Comparison of ENCODE assay signal across 1 cellular context in the genomic region with DNA sequence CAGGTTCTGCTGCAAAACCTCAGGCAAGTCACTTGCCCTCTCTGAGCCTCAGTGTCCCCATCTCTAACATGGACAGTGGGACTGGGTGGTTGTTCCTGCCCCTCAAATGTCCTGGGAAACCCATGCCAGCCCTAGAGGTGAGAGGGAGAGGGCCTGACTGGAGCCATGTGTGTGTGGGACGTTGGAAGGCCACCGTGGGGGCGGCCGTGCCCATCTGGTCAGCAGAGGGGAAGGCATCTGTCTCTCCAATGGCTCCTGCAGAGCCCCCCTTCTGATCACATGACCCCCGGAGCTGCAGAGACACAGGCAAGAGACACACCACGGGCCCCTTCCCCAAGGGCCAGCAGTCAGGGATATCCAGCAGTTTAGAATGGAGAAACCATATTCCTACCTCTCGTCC.
TF ChIP-seq lines count a peak whose summit lies in the region.

No MANE protein-coding gene starts in this region.

TF ChIP-seq in GM23338, 12 proteins besides CTCF, POLR2A, EP300 and RAD21 (continued from another document):
- TF ChIP-seq, protein P1, sequence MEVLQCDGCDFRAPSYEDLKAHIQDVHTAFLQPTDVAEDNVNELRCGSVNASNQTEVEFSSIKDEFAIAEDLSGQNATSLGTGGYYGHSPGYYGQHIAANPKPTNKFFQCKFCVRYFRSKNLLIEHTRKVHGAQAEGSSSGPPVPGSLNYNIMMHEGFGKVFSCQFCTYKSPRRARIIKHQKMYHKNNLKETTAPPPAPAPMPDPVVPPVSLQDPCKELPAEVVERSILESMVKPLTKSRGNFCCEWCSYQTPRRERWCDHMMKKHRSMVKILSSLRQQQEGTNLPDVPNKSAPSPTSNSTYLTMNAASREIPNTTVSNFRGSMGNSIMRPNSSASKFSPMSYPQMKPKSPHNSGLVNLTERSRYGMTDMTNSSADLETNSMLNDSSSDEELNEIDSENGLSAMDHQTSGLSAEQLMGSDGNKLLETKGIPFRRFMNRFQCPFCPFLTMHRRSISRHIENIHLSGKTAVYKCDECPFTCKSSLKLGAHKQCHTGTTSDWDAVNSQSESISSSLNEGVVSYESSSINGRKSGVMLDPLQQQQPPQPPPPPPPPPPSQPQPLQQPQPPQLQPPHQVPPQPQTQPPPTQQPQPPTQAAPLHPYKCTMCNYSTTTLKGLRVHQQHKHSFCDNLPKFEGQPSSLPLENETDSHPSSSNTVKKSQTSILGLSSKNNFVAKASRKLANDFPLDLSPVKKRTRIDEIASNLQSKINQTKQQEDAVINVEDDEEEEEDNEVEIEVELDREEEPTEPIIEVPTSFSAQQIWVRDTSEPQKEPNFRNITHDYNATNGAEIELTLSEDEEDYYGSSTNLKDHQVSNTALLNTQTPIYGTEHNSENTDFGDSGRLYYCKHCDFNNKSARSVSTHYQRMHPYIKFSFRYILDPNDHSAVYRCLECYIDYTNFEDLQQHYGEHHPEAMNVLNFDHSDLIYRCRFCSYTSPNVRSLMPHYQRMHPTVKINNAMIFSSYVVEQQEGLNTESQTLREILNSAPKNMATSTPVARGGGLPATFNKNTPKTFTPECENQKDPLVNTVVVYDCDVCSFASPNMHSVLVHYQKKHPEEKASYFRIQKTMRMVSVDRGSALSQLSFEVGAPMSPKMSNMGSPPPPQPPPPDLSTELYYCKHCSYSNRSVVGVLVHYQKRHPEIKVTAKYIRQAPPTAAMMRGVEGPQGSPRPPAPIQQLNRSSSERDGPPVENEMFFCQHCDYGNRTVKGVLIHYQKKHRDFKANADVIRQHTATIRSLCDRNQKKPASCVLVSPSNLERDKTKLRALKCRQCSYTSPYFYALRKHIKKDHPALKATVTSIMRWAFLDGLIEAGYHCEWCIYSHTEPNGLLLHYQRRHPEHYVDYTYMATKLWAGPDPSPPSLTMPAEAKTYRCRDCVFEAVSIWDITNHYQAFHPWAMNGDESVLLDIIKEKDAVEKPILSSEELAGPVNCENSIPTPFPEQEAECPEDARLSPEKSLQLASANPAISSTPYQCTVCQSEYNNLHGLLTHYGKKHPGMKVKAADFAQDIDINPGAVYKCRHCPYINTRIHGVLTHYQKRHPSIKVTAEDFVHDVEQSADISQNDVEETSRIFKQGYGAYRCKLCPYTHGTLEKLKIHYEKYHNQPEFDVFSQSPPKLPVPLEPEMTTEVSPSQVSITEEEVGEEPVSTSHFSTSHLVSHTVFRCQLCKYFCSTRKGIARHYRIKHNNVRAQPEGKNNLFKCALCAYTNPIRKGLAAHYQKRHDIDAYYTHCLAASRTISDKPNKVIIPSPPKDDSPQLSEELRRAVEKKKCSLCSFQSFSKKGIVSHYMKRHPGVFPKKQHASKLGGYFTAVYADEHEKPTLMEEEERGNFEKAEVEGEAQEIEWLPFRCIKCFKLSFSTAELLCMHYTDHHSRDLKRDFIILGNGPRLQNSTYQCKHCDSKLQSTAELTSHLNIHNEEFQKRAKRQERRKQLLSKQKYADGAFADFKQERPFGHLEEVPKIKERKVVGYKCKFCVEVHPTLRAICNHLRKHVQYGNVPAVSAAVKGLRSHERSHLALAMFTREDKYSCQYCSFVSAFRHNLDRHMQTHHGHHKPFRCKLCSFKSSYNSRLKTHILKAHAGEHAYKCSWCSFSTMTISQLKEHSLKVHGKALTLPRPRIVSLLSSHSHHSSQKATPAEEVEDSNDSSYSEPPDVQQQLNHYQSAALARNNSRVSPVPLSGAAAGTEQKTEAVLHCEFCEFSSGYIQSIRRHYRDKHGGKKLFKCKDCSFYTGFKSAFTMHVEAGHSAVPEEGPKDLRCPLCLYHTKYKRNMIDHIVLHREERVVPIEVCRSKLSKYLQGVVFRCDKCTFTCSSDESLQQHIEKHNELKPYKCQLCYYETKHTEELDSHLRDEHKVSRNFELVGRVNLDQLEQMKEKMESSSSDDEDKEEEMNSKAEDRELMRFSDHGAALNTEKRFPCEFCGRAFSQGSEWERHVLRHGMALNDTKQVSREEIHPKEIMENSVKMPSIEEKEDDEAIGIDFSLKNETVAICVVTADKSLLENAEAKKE (CRISPR knock-in tag; IDR thresholded peaks at IDR 0.05): no peak
- TF ChIP-seq STAT1 (IDR thresholded peaks at IDR 0.05; ENCODE audit: unreplicated experiment) (no peak), EZH2 (IDR thresholded peaks at IDR 0.05; ENCODE audit: low read depth, unreplicated experiment) (no peak), NANOG (IDR thresholded peaks at IDR 0.05; ENCODE audit: borderline replicate concordance) (no peak), CREB1 (CRISPR knock-in tag; IDR thresholded peaks at IDR 0.05; ENCODE audit: low read depth) (no peak), EZH2phosphoT487 (IDR thresholded peaks at IDR 0.05; ENCODE audit: unreplicated experiment) (no peak), ZNF114 (CRISPR knock-in tag; IDR thresholded peaks at IDR 0.05) (no peak)
